Comparison of ENCODE assay signal across 2 cellular contexts in the genomic region with DNA sequence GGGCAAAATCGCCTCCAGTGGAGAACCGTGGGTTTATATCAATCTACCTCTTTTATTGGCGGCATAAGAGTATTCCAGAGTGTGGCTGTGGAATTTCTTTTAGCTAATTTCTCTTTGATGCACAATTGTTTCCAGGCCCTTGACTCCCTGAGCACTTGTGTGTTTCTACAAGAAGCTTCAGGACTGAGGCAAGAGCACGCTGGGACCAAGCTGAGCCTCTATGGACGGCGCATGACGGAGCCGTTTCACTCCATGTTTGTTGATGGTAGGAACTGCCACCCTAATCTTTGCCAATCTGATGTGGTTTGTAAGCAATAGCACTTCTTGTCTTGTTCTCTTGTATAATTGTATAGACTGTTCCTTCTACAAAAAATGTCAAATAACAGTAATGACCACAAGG.
TF ChIP-seq lines count a peak whose summit lies in the region.

No MANE protein-coding gene starts in this region.

TF ChIP-seq in HepG2, 621 proteins besides CTCF, POLR2A, EP300 and RAD21:
- TF ChIP-seq ZNF841 (CRISPR knock-in tag; IDR thresholded peaks at IDR 0.05; ENCODE audit: borderline replicate concordance) = no peak
- TF ChIP-seq, protein P1, sequence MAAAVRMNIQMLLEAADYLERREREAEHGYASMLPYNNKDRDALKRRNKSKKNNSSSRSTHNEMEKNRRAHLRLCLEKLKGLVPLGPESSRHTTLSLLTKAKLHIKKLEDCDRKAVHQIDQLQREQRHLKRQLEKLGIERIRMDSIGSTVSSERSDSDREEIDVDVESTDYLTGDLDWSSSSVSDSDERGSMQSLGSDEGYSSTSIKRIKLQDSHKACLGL (CRISPR knock-in tag; IDR thresholded peaks at IDR 0.05) = no peak
- TF ChIP-seq, protein P2, sequence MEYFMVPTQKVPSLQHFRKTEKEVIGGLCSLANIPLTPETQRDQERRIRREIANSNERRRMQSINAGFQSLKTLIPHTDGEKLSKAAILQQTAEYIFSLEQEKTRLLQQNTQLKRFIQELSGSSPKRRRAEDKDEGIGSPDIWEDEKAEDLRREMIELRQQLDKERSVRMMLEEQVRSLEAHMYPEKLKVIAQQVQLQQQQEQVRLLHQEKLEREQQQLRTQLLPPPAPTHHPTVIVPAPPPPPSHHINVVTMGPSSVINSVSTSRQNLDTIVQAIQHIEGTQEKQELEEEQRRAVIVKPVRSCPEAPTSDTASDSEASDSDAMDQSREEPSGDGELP (IDR thresholded peaks at IDR 0.05; ENCODE audit: borderline replicate concordance, low read depth) = no peak
- TF ChIP-seq, protein P3, sequence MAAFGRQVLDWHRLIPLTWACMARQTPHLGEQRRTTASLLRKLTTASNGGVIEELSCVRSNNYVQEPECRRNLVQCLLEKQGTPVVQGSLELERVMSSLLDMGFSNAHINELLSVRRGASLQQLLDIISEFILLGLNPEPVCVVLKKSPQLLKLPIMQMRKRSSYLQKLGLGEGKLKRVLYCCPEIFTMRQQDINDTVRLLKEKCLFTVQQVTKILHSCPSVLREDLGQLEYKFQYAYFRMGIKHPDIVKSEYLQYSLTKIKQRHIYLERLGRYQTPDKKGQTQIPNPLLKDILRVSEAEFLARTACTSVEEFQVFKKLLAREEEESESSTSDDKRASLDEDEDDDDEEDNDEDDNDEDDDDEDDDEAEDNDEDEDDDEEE (CRISPR knock-in tag; IDR thresholded peaks at IDR 0.05) = no peak
- no peak for TF ChIP-seq PAF1 (CRISPR knock-in tag; IDR thresholded peaks at IDR 0.05)
- no peak for TF ChIP-seq CBX1 (IDR thresholded peaks at IDR 0.05; ENCODE audit: low read depth)
- TF ChIP-seq, protein P4, sequence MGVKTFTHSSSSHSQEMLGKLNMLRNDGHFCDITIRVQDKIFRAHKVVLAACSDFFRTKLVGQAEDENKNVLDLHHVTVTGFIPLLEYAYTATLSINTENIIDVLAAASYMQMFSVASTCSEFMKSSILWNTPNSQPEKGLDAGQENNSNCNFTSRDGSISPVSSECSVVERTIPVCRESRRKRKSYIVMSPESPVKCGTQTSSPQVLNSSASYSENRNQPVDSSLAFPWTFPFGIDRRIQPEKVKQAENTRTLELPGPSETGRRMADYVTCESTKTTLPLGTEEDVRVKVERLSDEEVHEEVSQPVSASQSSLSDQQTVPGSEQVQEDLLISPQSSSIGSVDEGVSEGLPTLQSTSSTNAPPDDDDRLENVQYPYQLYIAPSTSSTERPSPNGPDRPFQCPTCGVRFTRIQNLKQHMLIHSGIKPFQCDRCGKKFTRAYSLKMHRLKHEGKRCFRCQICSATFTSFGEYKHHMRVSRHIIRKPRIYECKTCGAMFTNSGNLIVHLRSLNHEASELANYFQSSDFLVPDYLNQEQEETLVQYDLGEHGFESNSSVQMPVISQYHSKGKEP (CRISPR knock-in tag; IDR thresholded peaks at IDR 0.05) = no peak
- TF ChIP-seq KMT2A (CRISPR knock-in tag; IDR thresholded peaks at IDR 0.05) = no peak
- no peak for TF ChIP-seq GTF2F1 (IDR thresholded peaks at IDR 0.05; ENCODE audit: low read length)
- no peak for TF ChIP-seq YEATS4 (CRISPR knock-in tag; IDR thresholded peaks at IDR 0.05; ENCODE audit: borderline replicate concordance)
- no peak for TF ChIP-seq ADNP (CRISPR knock-in tag; IDR thresholded peaks at IDR 0.05)
- no peak for TF ChIP-seq ZFP41 (CRISPR knock-in tag; IDR thresholded peaks at IDR 0.05; ENCODE audit: borderline replicate concordance)
- TF ChIP-seq ZNF263 (CRISPR knock-in tag; IDR thresholded peaks at IDR 0.05) = no peak
- no peak for TF ChIP-seq ZNF510 (CRISPR knock-in tag; IDR thresholded peaks at IDR 0.05; ENCODE audit: low read depth)
- TF ChIP-seq ZNF713 (CRISPR knock-in tag; IDR thresholded peaks at IDR 0.05) = no peak
- TF ChIP-seq ZNF180 (CRISPR knock-in tag; IDR thresholded peaks at IDR 0.05; ENCODE audit: borderline replicate concordance, low read depth) = no peak
- TF ChIP-seq, protein P5, sequence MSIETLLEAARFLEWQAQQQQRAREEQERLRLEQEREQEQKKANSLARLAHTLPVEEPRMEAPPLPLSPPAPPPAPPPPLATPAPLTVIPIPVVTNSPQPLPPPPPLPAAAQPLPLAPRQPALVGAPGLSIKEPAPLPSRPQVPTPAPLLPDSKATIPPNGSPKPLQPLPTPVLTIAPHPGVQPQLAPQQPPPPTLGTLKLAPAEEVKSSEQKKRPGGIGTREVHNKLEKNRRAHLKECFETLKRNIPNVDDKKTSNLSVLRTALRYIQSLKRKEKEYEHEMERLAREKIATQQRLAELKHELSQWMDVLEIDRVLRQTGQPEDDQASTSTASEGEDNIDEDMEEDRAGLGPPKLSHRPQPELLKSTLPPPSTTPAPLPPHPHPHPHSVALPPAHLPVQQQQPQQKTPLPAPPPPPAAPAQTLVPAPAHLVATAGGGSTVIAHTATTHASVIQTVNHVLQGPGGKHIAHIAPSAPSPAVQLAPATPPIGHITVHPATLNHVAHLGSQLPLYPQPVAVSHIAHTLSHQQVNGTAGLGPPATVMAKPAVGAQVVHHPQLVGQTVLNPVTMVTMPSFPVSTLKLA (IDR thresholded peaks at IDR 0.05) = no peak
- no peak for TF ChIP-seq ERF (CRISPR knock-in tag; IDR thresholded peaks at IDR 0.05)

TF ChIP-seq in GM23338, 12 proteins besides CTCF, POLR2A, EP300 and RAD21:
- TF ChIP-seq ZNF114 (CRISPR knock-in tag; IDR thresholded peaks at IDR 0.05) (no peak), EZH2phosphoT487 (IDR thresholded peaks at IDR 0.05; ENCODE audit: unreplicated experiment) (no peak), CREB1 (CRISPR knock-in tag; IDR thresholded peaks at IDR 0.05; ENCODE audit: low read depth) (no peak), ZNF331 (CRISPR knock-in tag; IDR thresholded peaks at IDR 0.05; ENCODE audit: low read depth) (no peak), JUNB (IDR thresholded peaks at IDR 0.05; ENCODE audit: unreplicated experiment) (no peak), STAT1 (IDR thresholded peaks at IDR 0.05; ENCODE audit: unreplicated experiment) (no peak), NANOG (IDR thresholded peaks at IDR 0.05; ENCODE audit: borderline replicate concordance) (no peak), EZH2 (IDR thresholded peaks at IDR 0.05; ENCODE audit: low read depth, unreplicated experiment) (no peak), POLR2AphosphoS5 (IDR thresholded peaks at IDR 0.05; ENCODE audit: low read depth) (no peak)
- TF ChIP-seq, protein P6, sequence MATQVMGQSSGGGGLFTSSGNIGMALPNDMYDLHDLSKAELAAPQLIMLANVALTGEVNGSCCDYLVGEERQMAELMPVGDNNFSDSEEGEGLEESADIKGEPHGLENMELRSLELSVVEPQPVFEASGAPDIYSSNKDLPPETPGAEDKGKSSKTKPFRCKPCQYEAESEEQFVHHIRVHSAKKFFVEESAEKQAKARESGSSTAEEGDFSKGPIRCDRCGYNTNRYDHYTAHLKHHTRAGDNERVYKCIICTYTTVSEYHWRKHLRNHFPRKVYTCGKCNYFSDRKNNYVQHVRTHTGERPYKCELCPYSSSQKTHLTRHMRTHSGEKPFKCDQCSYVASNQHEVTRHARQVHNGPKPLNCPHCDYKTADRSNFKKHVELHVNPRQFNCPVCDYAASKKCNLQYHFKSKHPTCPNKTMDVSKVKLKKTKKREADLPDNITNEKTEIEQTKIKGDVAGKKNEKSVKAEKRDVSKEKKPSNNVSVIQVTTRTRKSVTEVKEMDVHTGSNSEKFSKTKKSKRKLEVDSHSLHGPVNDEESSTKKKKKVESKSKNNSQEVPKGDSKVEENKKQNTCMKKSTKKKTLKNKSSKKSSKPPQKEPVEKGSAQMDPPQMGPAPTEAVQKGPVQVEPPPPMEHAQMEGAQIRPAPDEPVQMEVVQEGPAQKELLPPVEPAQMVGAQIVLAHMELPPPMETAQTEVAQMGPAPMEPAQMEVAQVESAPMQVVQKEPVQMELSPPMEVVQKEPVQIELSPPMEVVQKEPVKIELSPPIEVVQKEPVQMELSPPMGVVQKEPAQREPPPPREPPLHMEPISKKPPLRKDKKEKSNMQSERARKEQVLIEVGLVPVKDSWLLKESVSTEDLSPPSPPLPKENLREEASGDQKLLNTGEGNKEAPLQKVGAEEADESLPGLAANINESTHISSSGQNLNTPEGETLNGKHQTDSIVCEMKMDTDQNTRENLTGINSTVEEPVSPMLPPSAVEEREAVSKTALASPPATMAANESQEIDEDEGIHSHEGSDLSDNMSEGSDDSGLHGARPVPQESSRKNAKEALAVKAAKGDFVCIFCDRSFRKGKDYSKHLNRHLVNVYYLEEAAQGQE (IDR thresholded peaks at IDR 0.05; ENCODE audit: unreplicated experiment) = no peak
- TF ChIP-seq, protein P7, sequence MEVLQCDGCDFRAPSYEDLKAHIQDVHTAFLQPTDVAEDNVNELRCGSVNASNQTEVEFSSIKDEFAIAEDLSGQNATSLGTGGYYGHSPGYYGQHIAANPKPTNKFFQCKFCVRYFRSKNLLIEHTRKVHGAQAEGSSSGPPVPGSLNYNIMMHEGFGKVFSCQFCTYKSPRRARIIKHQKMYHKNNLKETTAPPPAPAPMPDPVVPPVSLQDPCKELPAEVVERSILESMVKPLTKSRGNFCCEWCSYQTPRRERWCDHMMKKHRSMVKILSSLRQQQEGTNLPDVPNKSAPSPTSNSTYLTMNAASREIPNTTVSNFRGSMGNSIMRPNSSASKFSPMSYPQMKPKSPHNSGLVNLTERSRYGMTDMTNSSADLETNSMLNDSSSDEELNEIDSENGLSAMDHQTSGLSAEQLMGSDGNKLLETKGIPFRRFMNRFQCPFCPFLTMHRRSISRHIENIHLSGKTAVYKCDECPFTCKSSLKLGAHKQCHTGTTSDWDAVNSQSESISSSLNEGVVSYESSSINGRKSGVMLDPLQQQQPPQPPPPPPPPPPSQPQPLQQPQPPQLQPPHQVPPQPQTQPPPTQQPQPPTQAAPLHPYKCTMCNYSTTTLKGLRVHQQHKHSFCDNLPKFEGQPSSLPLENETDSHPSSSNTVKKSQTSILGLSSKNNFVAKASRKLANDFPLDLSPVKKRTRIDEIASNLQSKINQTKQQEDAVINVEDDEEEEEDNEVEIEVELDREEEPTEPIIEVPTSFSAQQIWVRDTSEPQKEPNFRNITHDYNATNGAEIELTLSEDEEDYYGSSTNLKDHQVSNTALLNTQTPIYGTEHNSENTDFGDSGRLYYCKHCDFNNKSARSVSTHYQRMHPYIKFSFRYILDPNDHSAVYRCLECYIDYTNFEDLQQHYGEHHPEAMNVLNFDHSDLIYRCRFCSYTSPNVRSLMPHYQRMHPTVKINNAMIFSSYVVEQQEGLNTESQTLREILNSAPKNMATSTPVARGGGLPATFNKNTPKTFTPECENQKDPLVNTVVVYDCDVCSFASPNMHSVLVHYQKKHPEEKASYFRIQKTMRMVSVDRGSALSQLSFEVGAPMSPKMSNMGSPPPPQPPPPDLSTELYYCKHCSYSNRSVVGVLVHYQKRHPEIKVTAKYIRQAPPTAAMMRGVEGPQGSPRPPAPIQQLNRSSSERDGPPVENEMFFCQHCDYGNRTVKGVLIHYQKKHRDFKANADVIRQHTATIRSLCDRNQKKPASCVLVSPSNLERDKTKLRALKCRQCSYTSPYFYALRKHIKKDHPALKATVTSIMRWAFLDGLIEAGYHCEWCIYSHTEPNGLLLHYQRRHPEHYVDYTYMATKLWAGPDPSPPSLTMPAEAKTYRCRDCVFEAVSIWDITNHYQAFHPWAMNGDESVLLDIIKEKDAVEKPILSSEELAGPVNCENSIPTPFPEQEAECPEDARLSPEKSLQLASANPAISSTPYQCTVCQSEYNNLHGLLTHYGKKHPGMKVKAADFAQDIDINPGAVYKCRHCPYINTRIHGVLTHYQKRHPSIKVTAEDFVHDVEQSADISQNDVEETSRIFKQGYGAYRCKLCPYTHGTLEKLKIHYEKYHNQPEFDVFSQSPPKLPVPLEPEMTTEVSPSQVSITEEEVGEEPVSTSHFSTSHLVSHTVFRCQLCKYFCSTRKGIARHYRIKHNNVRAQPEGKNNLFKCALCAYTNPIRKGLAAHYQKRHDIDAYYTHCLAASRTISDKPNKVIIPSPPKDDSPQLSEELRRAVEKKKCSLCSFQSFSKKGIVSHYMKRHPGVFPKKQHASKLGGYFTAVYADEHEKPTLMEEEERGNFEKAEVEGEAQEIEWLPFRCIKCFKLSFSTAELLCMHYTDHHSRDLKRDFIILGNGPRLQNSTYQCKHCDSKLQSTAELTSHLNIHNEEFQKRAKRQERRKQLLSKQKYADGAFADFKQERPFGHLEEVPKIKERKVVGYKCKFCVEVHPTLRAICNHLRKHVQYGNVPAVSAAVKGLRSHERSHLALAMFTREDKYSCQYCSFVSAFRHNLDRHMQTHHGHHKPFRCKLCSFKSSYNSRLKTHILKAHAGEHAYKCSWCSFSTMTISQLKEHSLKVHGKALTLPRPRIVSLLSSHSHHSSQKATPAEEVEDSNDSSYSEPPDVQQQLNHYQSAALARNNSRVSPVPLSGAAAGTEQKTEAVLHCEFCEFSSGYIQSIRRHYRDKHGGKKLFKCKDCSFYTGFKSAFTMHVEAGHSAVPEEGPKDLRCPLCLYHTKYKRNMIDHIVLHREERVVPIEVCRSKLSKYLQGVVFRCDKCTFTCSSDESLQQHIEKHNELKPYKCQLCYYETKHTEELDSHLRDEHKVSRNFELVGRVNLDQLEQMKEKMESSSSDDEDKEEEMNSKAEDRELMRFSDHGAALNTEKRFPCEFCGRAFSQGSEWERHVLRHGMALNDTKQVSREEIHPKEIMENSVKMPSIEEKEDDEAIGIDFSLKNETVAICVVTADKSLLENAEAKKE (CRISPR knock-in tag; IDR thresholded peaks at IDR 0.05) = no peak
- TF ChIP-seq, protein P8, sequence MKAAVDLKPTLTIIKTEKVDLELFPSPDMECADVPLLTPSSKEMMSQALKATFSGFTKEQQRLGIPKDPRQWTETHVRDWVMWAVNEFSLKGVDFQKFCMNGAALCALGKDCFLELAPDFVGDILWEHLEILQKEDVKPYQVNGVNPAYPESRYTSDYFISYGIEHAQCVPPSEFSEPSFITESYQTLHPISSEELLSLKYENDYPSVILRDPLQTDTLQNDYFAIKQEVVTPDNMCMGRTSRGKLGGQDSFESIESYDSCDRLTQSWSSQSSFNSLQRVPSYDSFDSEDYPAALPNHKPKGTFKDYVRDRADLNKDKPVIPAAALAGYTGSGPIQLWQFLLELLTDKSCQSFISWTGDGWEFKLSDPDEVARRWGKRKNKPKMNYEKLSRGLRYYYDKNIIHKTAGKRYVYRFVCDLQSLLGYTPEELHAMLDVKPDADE (IDR thresholded peaks at IDR 0.05) = no peak
